In genomic region chr19:5053661-5054060, GRCh38 we compare ENCODE assay signal across 18 cellular contexts.
DNase-seq lines count a peak whose midpoint lies in the region; ATAC-seq and TF ChIP-seq lines count a peak whose summit lies in the region.
"Had no signal": no experiment of that assay in that cellular context is flagged by ENCODE, and none has a peak within 500 bp of the region (broad histone marks: within the 10 kb centered on the region; RNA-seq: fewer than 3 reads in every experiment).

No MANE protein-coding gene starts in this region.

- no peaks in the 10 kb centered on the region for H3K27me3 Mint-ChIP-seq in naive B cell
- H3K27me3 Mint-ChIP-seq in stimulated activated memory B cell treated with anti-CD40 and anti-IgM and Interleukin-4, amounts not matched to agents 10 μg/mL and 1 μg/mL and 100 μg/mL, for 72 hours = no peaks in the 10 kb centered on the region
- no peaks in the 10 kb centered on the region for H3K27me3 Mint-ChIP-seq in CD4-positive, alpha-beta memory T cell
- H3K27me3 Mint-ChIP-seq in activated CD4-positive, alpha-beta T cell treated with anti-CD3 and anti-CD28 coated beads, Interleukin-2, amount 10 ng/mL, durations not matched to agents 7 days and 5 days = no peaks in the 10 kb centered on the region

- H3F3A ChIP-seq in SU-DHL-6 (ENCODE audit: insufficient read depth) = no peaks in the 10 kb centered on the region

- H3K9me3 ChIP-seq in cardiac muscle cell (ENCODE audit: low read depth) (no peaks in the 10 kb centered on the region), heart left ventricle (no peaks in the 10 kb centered on the region), SU-DHL-6 (ENCODE audit: insufficient read depth, low read length) (no peaks in the 10 kb centered on the region)
- no peaks in the 10 kb centered on the region for H3K9me3 ChIP-seq in CD4-positive, alpha-beta memory T cell (ENCODE audit: control insufficient read depth in 1 of 2, low read length in 2 of 2)
- H3K9me3 ChIP-seq: HAP-1 had no signal

- H3K9me3 Mint-ChIP-seq in naive B cell = no peaks in the 10 kb centered on the region
- no peaks in the 10 kb centered on the region for H3K9me3 Mint-ChIP-seq in stimulated activated memory B cell treated with anti-CD40 and anti-IgM and Interleukin-4, amounts not matched to agents 10 μg/mL and 1 μg/mL and 100 μg/mL, for 72 hours
- H3K9me3 Mint-ChIP-seq in CD4-positive, alpha-beta memory T cell = no peaks in the 10 kb centered on the region
- H3K9me3 Mint-ChIP-seq in activated CD4-positive, alpha-beta T cell treated with anti-CD3 and anti-CD28 coated beads, Interleukin-2, amount 10 ng/mL, durations not matched to agents 7 days and 5 days = no peaks in the 10 kb centered on the region
- H3K9me3 Mint-ChIP-seq: CD8-positive, alpha-beta T cell; HFFc6 had no signal

- no peak overlapping the region for H3K9ac ChIP-seq in SU-DHL-6 (ENCODE audit: low read length)

- TF ChIP-seq POLR2A in heart left ventricle (IDR thresholded peaks at IDR 0.05) = no peak

- intact Hi-C loops in heart left ventricle (cut with DNase I) = loop anchor here in 5 of 10 donors (5.0 to 10.0 kb wide), 4 partner anchors 71 to 521 kb away; no protein-coding TSS in a partner anchor
- intact Hi-C loops in CD4-positive, alpha-beta memory T cell (cut with micrococcal nuclease) = no loop called here

- H3K36me3 ChIP-seq in cardiac muscle cell (peaks cover 13% of the 10 kb centered on the region), heart left ventricle (peaks cover 0 to 62% (median 13%) of the 10 kb centered on the region in 9 donors), SU-DHL-6 (ENCODE audit: low read length) (no peaks in the 10 kb centered on the region)
- peaks cover 6% of the 10 kb centered on the region for H3K36me3 ChIP-seq in CD4-positive, alpha-beta memory T cell (ENCODE audit: insufficient read depth, low read length)
- H3K36me3 ChIP-seq: HAP-1 had no signal

- no peak overlapping the region for H2AFZ ChIP-seq in SU-DHL-6 (ENCODE audit: low read depth, low read length, severe bottlenecking)

- H3K27ac ChIP-seq in cardiac muscle cell = peak overlapping the region; percentile 7
- peak overlapping the region in 1 of 12 donors; percentile 8 for H3K27ac ChIP-seq in heart left ventricle
- peak overlapping the region; percentile 34; the same call in 1 of the 2 replicates for H3K27ac ChIP-seq in SU-DHL-6 (ENCODE audit: low read depth, low read length)
- H3K27ac ChIP-seq in CD4-positive, alpha-beta memory T cell (ENCODE audit: low read depth, low read length) = no peak overlapping the region
- H3K27ac ChIP-seq: 22Rv1, C4-2B had no signal

- POLR2A ChIA-PET in CD4-positive, alpha-beta memory T cell (lab: Charles Lee; ENCODE audit: partially characterized antibody) = no interaction called here
- POLR2A ChIA-PET in activated CD4-positive, alpha-beta T cell treated with anti-CD3 and anti-CD28 coated beads, Interleukin-2, amount 10 ng/mL, durations not matched to agents 7 days and 5 days (lab: Charles Lee) = no interaction called here

- H3K4me1 ChIP-seq in cardiac muscle cell (ENCODE audit: low read depth) (peaks cover 11% of the 10 kb centered on the region), heart left ventricle (peaks cover 0 to 55% (median 22%) of the 10 kb centered on the region in 12 donors)
- H3K4me1 ChIP-seq in CD4-positive, alpha-beta memory T cell (ENCODE audit: insufficient read depth, low read length) = no peaks in the 10 kb centered on the region
- H3K4me1 ChIP-seq: HAP-1 had no signal

- ATAC-seq in heart left ventricle = no peak
- peak; percentile 39 to 51 for ATAC-seq in naive B cell (ENCODE audit: low read depth in 2 of 2)
- ATAC-seq in stimulated activated memory B cell treated with anti-CD40 and anti-IgM and Interleukin-4, amounts not matched to agents 10 μg/mL and 1 μg/mL and 100 μg/mL, for 72 hours = no peak
- no peak for ATAC-seq in HG03196 (IDR thresholded peaks at IDR 0.05; ENCODE audit: unreplicated experiment)
- ATAC-seq: CD8-positive, alpha-beta T cell; HepG2 had no signal

- H3K27ac Mint-ChIP-seq in naive B cell = peak overlapping the region; percentile 22 to 94 (median 73)
- peak overlapping the region; percentile 49 for H3K27ac Mint-ChIP-seq in stimulated activated memory B cell treated with anti-CD40 and anti-IgM and Interleukin-4, amounts not matched to agents 10 μg/mL and 1 μg/mL and 100 μg/mL, for 72 hours
- no peak overlapping the region for H3K27ac Mint-ChIP-seq in CD4-positive, alpha-beta memory T cell
- H3K27ac Mint-ChIP-seq in activated CD4-positive, alpha-beta T cell treated with anti-CD3 and anti-CD28 coated beads, Interleukin-2, amount 10 ng/mL, durations not matched to agents 7 days and 5 days = no peak overlapping the region
- H3K27ac Mint-ChIP-seq: CD8-positive, alpha-beta T cell; HFFc6 had no signal

- H3K79me2 ChIP-seq in SU-DHL-6 (ENCODE audit: insufficient read depth, low read length) = no peaks in the 10 kb centered on the region

- H3K4me3 ChIP-seq in cardiac muscle cell (no peak overlapping the region), heart left ventricle (no peak overlapping the region), SU-DHL-6 (ENCODE audit: insufficient read depth, low read length, poor library complexity, severe bottlenecking) (no peak overlapping the region)
- H3K4me3 ChIP-seq in CD4-positive, alpha-beta memory T cell (ENCODE audit: low read length in 2 of 2) = no peak overlapping the region
- H3K4me3 ChIP-seq: HAP-1 had no signal

- H3K4me3 Mint-ChIP-seq in naive B cell = peak overlapping the region in 2 of 8 donors; percentile 36 to 62
- H3K4me3 Mint-ChIP-seq in stimulated activated memory B cell treated with anti-CD40 and anti-IgM and Interleukin-4, amounts not matched to agents 10 μg/mL and 1 μg/mL and 100 μg/mL, for 72 hours = no peak overlapping the region
- H3K4me3 Mint-ChIP-seq in CD4-positive, alpha-beta memory T cell = no peak overlapping the region
- H3K4me3 Mint-ChIP-seq in activated CD4-positive, alpha-beta T cell treated with anti-CD3 and anti-CD28 coated beads, Interleukin-2, amount 10 ng/mL, durations not matched to agents 7 days and 5 days = no peak overlapping the region
- H3K4me3 Mint-ChIP-seq: CD8-positive, alpha-beta T cell; HFFc6 had no signal

- no peaks in the 10 kb centered on the region for H4K20me1 ChIP-seq in SU-DHL-6 (ENCODE audit: low read depth, low read length)

- DNase-seq in cardiac muscle cell (ENCODE audit: low read depth in 1 of 2, low spot score in 1 of 2) (no peak), heart left ventricle (no peak), naive B cell (no peak)
- no peak for DNase-seq in CD4-positive, alpha-beta memory T cell
- DNase-seq in activated CD4-positive, alpha-beta T cell treated with anti-CD3 and anti-CD28 coated beads, Interleukin-2, amount 10 ng/mL, durations not matched to agents 7 days and 5 days = no peak
- DNase-seq: CD8-positive, alpha-beta T cell; COR-L47; DND-41; GDM1; GOT3; HFFc6 had no signal

- no peak overlapping the region for H3K4me2 ChIP-seq in SU-DHL-6 (ENCODE audit: low read depth, low read length, poor library complexity, severe bottlenecking)

- no peaks in the 10 kb centered on the region for H3K27me3 ChIP-seq in cardiac muscle cell
- no peaks in the 10 kb centered on the region for H3K27me3 ChIP-seq in heart left ventricle
- no peaks in the 10 kb centered on the region for H3K27me3 ChIP-seq in SU-DHL-6 (ENCODE audit: low read length)
- no peaks in the 10 kb centered on the region for H3K27me3 ChIP-seq in CD4-positive, alpha-beta memory T cell (ENCODE audit: insufficient read depth, low read length)

- peaks cover 0 to 3% of the 10 kb centered on the region in 2 donors for H3K36me3 Mint-ChIP-seq in naive B cell
- peaks cover 27% of the 10 kb centered on the region for H3K36me3 Mint-ChIP-seq in stimulated activated memory B cell treated with anti-CD40 and anti-IgM and Interleukin-4, amounts not matched to agents 10 μg/mL and 1 μg/mL and 100 μg/mL, for 72 hours
- H3K36me3 Mint-ChIP-seq in CD4-positive, alpha-beta memory T cell = peaks cover 10 to 22% of the 10 kb centered on the region in 2 donors
- H3K36me3 Mint-ChIP-seq in activated CD4-positive, alpha-beta T cell treated with anti-CD3 and anti-CD28 coated beads, Interleukin-2, amount 10 ng/mL, durations not matched to agents 7 days and 5 days (ENCODE audit: low read depth) = peaks cover 6% of the 10 kb centered on the region

- CTCF ChIA-PET in CD4-positive, alpha-beta memory T cell (lab: Charles Lee; ENCODE audit: partially characterized antibody) = no interaction called here
- CTCF ChIA-PET in activated CD4-positive, alpha-beta T cell treated with anti-CD3 and anti-CD28 coated beads, Interleukin-2, amount 10 ng/mL, durations not matched to agents 7 days and 5 days (lab: Charles Lee) = no interaction called here

- TF ChIP-seq CTCF in cardiac muscle cell (IDR thresholded peaks at IDR 0.05; ENCODE audit: low read depth, low read length) = no peak
- TF ChIP-seq CTCF in heart left ventricle (IDR thresholded peaks at IDR 0.05) = no peak
- no peak for TF ChIP-seq CTCF in SU-DHL-6 (IDR thresholded peaks at IDR 0.05; ENCODE audit: insufficient read depth, low read length, poor library complexity, severe bottlenecking)

- no peaks in the 10 kb centered on the region for H3K9me2 ChIP-seq in SU-DHL-6 (replicated peaks; ENCODE audit: insufficient read depth, low read length)

- 93 to 95% (median 94%) methylated on average over 11 of the region's 11 CpGs for WGBS in heart left ventricle, 4 donors

- peaks cover 23 to 27% (median 24%) of the 10 kb centered on the region in 3 donors for H3K4me1 Mint-ChIP-seq in naive B cell
- H3K4me1 Mint-ChIP-seq in stimulated activated memory B cell treated with anti-CD40 and anti-IgM and Interleukin-4, amounts not matched to agents 10 μg/mL and 1 μg/mL and 100 μg/mL, for 72 hours = peaks cover 9% of the 10 kb centered on the region
- H3K4me1 Mint-ChIP-seq in CD4-positive, alpha-beta memory T cell = peaks cover 0 to 5% (median under 1%) of the 10 kb centered on the region in 4 donors
- no peaks in the 10 kb centered on the region for H3K4me1 Mint-ChIP-seq in activated CD4-positive, alpha-beta T cell treated with anti-CD3 and anti-CD28 coated beads, Interleukin-2, amount 10 ng/mL, durations not matched to agents 7 days and 5 days

Comparison
In these comparisons a context has a peak if more than half of its experiments do, and no peak if none do; other contexts are left out.
1. ATAC-seq: peak in naive B cell (2 of 2); none in heart left ventricle (0 of 4), stimulated activated memory B cell treated with anti-CD40 and anti-IgM and Interleukin-4, amounts not matched to agents 10 μg/mL and 1 μg/mL and 100 μg/mL, for 72 hours (single experiment) and HG03196 (single experiment).
2. H3K27ac Mint-ChIP-seq: peak in naive B cell (6 of 6) and stimulated activated memory B cell treated with anti-CD40 and anti-IgM and Interleukin-4, amounts not matched to agents 10 μg/mL and 1 μg/mL and 100 μg/mL, for 72 hours (single experiment); none in CD4-positive, alpha-beta memory T cell (0 of 7) and activated CD4-positive, alpha-beta T cell treated with anti-CD3 and anti-CD28 coated beads, Interleukin-2, amount 10 ng/mL, durations not matched to agents 7 days and 5 days (single experiment).